8 cellular contexts compared by ENCODE assay signal in genomic region chr10:114694735-114695134, GRCh38. TPM values are rescaled to one million over a fixed set of nuclear protein-coding genes. Genes with fewer than 3 reads are reported as not detected.
A peak's percentile ranks its signal among the peaks of the same experiment; 100 is the strongest.
DNase-seq lines count a peak whose midpoint lies in the region; ATAC-seq and TF ChIP-seq lines count a peak whose summit lies in the region.

No MANE protein-coding gene starts in this region.

- H3K36me3 Mint-ChIP-seq in endodermal cell (ENCODE audit: low read depth), result no peaks in the 10 kb centered on the region

- no peak overlapping the region for H3K4me3 Mint-ChIP-seq in endodermal cell

- H3K27ac Mint-ChIP-seq in endodermal cell, result no peak overlapping the region

- H3K4me1 Mint-ChIP-seq in endodermal cell, result peaks cover 12% of the 10 kb centered on the region

- no peaks in the 10 kb centered on the region for H3K27me3 Mint-ChIP-seq in endodermal cell (ENCODE audit: insufficient read depth)

- no peak overlapping the region for H3K4me3 ChIP-seq in endodermal cell (ENCODE audit: low read length)

- H3K27me3 ChIP-seq in endodermal cell (ENCODE audit: control insufficient read depth, insufficient read depth, low read length, poor library complexity, severe bottlenecking), result no peaks in the 10 kb centered on the region

- in situ Hi-C loops in SK-MEL-5 (cut with HindIII; ENCODE audit: low pct_unique_long_range_greater_than_20kb, low sequenced_read_pairs), result loop anchor here (25.0 kb wide), 1 partner anchor 132 kb away; no protein-coding TSS in a partner anchor

- TF ChIP-seq CTCF in endodermal cell (conservative IDR thresholded peaks at IDR 0.05), result peak; percentile 91
- TF ChIP-seq CTCF in RWPE1 (conservative IDR thresholded peaks at IDR 0.05; ENCODE audit: low read depth), result no peak; the same call in 1 of the 2 replicates

- POLR2A ChIA-PET in RWPE1 (lab: Yijun Ruan, JAX; ENCODE audit: low non-redundant PET), result no interaction called here

- peak; percentile 54 for ATAC-seq in GM19395 (IDR thresholded peaks at IDR 0.05; ENCODE audit: unreplicated experiment)

- no peaks in the 10 kb centered on the region for H3K36me3 ChIP-seq in endodermal cell (ENCODE audit: control insufficient read depth, insufficient read depth, low read length)

- H3K9ac ChIP-seq in endodermal cell (ENCODE audit: extremely low read depth, low read length, poor library complexity, severe bottlenecking), result no peak overlapping the region

- H3K9me3 Mint-ChIP-seq in endodermal cell, result no peaks in the 10 kb centered on the region

- H3K27ac ChIP-seq in endodermal cell (ENCODE audit: low read depth, low read length), result no peak overlapping the region
- H3K27ac ChIP-seq in RWPE1, result no peak overlapping the region

- peak; percentile 50 for DNase-seq in AG20443 (ENCODE audit: low spot score)
- DNase-seq in SK-MEL-5 (ENCODE audit: low read depth, low spot score), result peak; percentile 75
- peak; percentile 89 for DNase-seq in endodermal cell
- DNase-seq in stimulated activated CD4-positive, alpha-beta T cell treated with anti-CD3 and anti-CD28 coated beads, Interleukin-15, amount 100 ng/mL, for 24 hours, result peak; percentile 45
- DNase-seq in RWPE1 (ENCODE audit: low spot score), result no peak
- no peak for DNase-seq in HPDE6-E6E7 (ENCODE audit: extremely low spot score)
- no peak for DNase-seq in NCI-H1436 treated with DMSO at 0.1 percent for 48 hours (lab: John Stamatoyannopoulos, UW)

- WGBS in endodermal cell (ENCODE audit: insufficient coverage in 1 of 2, insufficient read length in 1 of 2), 2 experiments, result 16 to 24% methylated on average over 4 to 8 of the region's 8 CpGs

- CTCF ChIA-PET in RWPE1 (lab: Yijun Ruan, JAX), result interaction anchor here (0.5 to 2.2 kb wide), 3 partner anchors 94 to 345 kb away, joined by 3 to 4 read pairs (median 3); partner anchors contain the start of gene FHIP2A

- H3K4me1 ChIP-seq in endodermal cell (ENCODE audit: control insufficient read depth, insufficient read depth, low read length), result no peaks in the 10 kb centered on the region

- no peaks in the 10 kb centered on the region for H3K9me3 ChIP-seq in endodermal cell (ENCODE audit: control insufficient read depth, low read length)

RNA-seq across cellular contexts. Expression of gene ABLIM1, which starts 36.7 kb away (rescaled TPM):
- total RNA-seq in SK-MEL-5 (2014; rRNA removed; shearing (Covaris generic)), result 19.5 and 20.0 TPM in 2 replicates
- polyA plus RNA-seq in SK-MEL-5 (2015; cell fraction: cytosol; rRNA removed), result 30.3 and 32.6 TPM in 2 replicates
- polyA plus RNA-seq in SK-MEL-5 (2015; cell fraction: nucleus; rRNA removed), result 19.1 and 26.2 TPM in 2 replicates
- total RNA-seq in endodermal cell, result 10 to 100 TPM; 39.3 to 49.3 TPM
- polyA plus RNA-seq in endodermal cell (2013, experiment 1 of 2), result 45.2 TPM
- 52.5 TPM for polyA plus RNA-seq in endodermal cell (2013, experiment 2 of 2)

Comparison
In these comparisons a context has a peak if more than half of its experiments do, and no peak if none do; other contexts are left out.
1. DNase-seq: peak in AG20443 (single experiment), SK-MEL-5 (single experiment), endodermal cell (single experiment) and stimulated activated CD4-positive, alpha-beta T cell treated with anti-CD3 and anti-CD28 coated beads, Interleukin-15, amount 100 ng/mL, for 24 hours (single experiment); none in RWPE1 (single experiment), HPDE6-E6E7 (single experiment) and NCI-H1436 treated with DMSO at 0.1 percent for 48 hours (single experiment).